1 cellular context compared by ENCODE assay signal in the genomic region with DNA sequence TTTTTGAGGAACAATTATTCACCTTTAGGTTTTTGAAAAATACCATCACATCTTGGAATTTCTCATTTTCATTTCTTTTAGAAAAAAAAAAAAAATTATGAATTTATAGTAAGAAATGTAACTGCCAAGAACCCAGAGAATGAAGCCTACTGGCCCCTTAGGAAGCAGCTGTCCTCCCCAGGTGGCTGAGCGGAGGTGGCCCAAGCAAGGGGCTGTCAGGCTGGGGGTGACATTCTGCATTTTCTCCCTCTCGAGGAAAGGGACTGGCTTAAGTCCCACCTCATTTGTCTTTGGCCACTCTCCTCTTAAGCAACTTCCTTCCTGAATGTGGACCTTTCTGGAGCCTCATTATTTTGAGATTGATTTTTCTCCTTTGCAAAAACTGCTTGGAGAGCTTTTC.
TF ChIP-seq lines count a peak whose summit lies in the region.

No MANE protein-coding gene starts in this region.

TF ChIP-seq in WTC11, 78 proteins besides CTCF, POLR2A, EP300 and RAD21 (continued from another document):
- TF ChIP-seq, protein P1, sequence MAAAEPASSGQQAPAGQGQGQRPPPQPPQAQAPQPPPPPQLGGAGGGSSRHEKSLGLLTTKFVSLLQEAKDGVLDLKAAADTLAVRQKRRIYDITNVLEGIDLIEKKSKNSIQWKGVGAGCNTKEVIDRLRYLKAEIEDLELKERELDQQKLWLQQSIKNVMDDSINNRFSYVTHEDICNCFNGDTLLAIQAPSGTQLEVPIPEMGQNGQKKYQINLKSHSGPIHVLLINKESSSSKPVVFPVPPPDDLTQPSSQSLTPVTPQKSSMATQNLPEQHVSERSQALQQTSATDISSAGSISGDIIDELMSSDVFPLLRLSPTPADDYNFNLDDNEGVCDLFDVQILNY (CRISPR knock-in tag; IDR thresholded peaks at IDR 0.05): no peak
- no peak for TF ChIP-seq GTF2I (CRISPR knock-in tag; conservative IDR thresholded peaks at IDR 0.05)
- TF ChIP-seq, protein P2, sequence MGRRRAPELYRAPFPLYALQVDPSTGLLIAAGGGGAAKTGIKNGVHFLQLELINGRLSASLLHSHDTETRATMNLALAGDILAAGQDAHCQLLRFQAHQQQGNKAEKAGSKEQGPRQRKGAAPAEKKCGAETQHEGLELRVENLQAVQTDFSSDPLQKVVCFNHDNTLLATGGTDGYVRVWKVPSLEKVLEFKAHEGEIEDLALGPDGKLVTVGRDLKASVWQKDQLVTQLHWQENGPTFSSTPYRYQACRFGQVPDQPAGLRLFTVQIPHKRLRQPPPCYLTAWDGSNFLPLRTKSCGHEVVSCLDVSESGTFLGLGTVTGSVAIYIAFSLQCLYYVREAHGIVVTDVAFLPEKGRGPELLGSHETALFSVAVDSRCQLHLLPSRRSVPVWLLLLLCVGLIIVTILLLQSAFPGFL (CRISPR knock-in tag; IDR thresholded peaks at IDR 0.05; ENCODE audit: borderline replicate concordance): no peak
- TF ChIP-seq, protein P3, sequence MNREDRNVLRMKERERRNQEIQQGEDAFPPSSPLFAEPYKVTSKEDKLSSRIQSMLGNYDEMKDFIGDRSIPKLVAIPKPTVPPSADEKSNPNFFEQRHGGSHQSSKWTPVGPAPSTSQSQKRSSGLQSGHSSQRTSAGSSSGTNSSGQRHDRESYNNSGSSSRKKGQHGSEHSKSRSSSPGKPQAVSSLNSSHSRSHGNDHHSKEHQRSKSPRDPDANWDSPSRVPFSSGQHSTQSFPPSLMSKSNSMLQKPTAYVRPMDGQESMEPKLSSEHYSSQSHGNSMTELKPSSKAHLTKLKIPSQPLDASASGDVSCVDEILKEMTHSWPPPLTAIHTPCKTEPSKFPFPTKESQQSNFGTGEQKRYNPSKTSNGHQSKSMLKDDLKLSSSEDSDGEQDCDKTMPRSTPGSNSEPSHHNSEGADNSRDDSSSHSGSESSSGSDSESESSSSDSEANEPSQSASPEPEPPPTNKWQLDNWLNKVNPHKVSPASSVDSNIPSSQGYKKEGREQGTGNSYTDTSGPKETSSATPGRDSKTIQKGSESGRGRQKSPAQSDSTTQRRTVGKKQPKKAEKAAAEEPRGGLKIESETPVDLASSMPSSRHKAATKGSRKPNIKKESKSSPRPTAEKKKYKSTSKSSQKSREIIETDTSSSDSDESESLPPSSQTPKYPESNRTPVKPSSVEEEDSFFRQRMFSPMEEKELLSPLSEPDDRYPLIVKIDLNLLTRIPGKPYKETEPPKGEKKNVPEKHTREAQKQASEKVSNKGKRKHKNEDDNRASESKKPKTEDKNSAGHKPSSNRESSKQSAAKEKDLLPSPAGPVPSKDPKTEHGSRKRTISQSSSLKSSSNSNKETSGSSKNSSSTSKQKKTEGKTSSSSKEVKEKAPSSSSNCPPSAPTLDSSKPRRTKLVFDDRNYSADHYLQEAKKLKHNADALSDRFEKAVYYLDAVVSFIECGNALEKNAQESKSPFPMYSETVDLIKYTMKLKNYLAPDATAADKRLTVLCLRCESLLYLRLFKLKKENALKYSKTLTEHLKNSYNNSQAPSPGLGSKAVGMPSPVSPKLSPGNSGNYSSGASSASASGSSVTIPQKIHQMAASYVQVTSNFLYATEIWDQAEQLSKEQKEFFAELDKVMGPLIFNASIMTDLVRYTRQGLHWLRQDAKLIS (CRISPR knock-in tag; IDR thresholded peaks at IDR 0.05; ENCODE audit: borderline replicate concordance): no peak
TF ChIP-seq in WTC11: peak in this region for 0.
